24 cellular contexts compared by ENCODE assay signal in the genomic region with DNA sequence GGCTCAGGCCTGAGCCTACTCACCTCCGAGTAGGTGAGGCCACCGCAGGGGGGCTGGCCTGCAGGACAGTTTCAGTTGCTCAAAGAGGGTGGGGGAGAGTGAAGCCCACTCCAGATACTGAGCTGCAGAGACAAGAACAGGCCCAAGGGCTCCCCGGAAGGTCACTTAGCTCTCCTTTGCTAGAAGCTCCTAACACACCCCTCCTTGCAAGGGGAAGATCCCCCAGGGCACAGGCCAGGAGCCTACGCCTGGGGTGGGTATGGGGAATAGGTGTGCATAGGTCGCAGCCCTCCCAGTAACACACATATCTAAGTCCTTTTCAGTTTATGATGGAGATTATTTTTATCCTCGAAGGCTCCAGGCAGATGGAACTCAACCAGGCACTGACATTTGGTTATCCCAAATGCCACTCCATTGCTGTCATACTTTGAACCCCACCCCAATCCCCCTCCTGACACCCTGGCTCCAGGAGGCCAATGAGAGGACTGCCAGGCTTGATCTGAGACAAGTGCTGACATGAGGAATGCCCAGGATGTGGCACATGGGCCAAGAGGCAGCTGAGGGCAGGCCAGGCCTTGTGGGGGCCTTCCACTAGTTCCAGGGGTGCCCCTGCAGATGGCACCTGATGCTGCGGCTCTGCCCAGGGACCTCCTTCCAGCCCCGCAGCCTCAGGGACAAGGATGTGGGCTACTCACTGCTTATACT. TPM values are rescaled to one million over a fixed set of nuclear protein-coding genes. Genes with fewer than 3 reads are reported as not detected.
DNase-seq lines count a peak whose midpoint lies in the region; TF ChIP-seq lines count a peak whose summit lies in the region.
"Had no signal": no experiment of that assay in that cellular context is flagged by ENCODE, and none has a peak within 500 bp of the region (broad histone marks: within the 10 kb centered on the region; RNA-seq: fewer than 3 reads in every experiment).

No MANE protein-coding gene starts in this region.

- H3K9me3 ChIP-seq in HUES48 (ENCODE audit: control insufficient read depth, insufficient read depth, low read length) (no peaks in the 10 kb centered on the region), esophagus squamous epithelium (no peaks in the 10 kb centered on the region), skeletal muscle tissue (ENCODE audit: control insufficient read depth in 3 of 3, low read length in 3 of 3) (no peaks in the 10 kb centered on the region)
- H3K9me3 ChIP-seq: BE2C, Caco-2 had no signal

- no peak overlapping the region for H3K9ac ChIP-seq in HUES48 (ENCODE audit: low read depth, low read length)
- H3K9ac ChIP-seq in skeletal muscle tissue (ENCODE audit: low read depth in 1 of 3, low read length in 3 of 3) = peak overlapping the region; percentile 71 to 99 (median 88)

- peaks cover 48 to 55% of the 10 kb centered on the region in 2 donors for H3K4me1 Mint-ChIP-seq in immature natural killer cell

- no peaks in the 10 kb centered on the region for H3K27me3 ChIP-seq in HUES48 (ENCODE audit: control insufficient read depth, insufficient read depth, low read length)
- H3K27me3 ChIP-seq in esophagus squamous epithelium = no peaks in the 10 kb centered on the region
- no peaks in the 10 kb centered on the region for H3K27me3 ChIP-seq in skeletal muscle tissue (ENCODE audit: control insufficient read depth in 3 of 3, insufficient read depth in 3 of 3, low read length in 3 of 3)
- H3K27me3 ChIP-seq: BE2C had no signal

- H3K9me3 Mint-ChIP-seq in immature natural killer cell = no peaks in the 10 kb centered on the region
- H3K9me3 Mint-ChIP-seq: activated CD4-positive, alpha-beta memory T cell treated with anti-CD3 and anti-CD28 coated beads for 36 hours; activated naive CD8-positive, alpha-beta T cell treated with anti-CD3 and anti-CD28 coated beads, Interleukin-2, amount 10 ng/mL, durations not matched to agents 7 days and 5 days; type B pancreatic cell had no signal

- H3K4me1 ChIP-seq in HUES48 (ENCODE audit: control insufficient read depth, insufficient read depth, low read length) (peaks cover 7% of the 10 kb centered on the region; the same call in 1 of the 2 replicates), esophagus squamous epithelium (peaks cover 0 to 51% (median 24%) of the 10 kb centered on the region in 3 donors), skeletal muscle tissue (ENCODE audit: control insufficient read depth in 3 of 3, insufficient read depth in 3 of 3, low read length in 3 of 3) (peaks cover 75 to 96% (median 81%) of the 10 kb centered on the region in 3 donors)

- no peak for TF ChIP-seq POLR2A in esophagus squamous epithelium (IDR thresholded peaks at IDR 0.05)

- H3K27ac ChIP-seq in HUES48 (ENCODE audit: low read depth, low read length) (peak overlapping the region; percentile 39), esophagus squamous epithelium (peak overlapping the region; percentile 32 to 77 (median 60)), skeletal muscle tissue (ENCODE audit: low read depth, low read length) (peak overlapping the region; percentile 95)

- TF ChIP-seq CTCF in esophagus squamous epithelium (IDR thresholded peaks at IDR 0.05) = no peak

- H3K36me3 Mint-ChIP-seq in immature natural killer cell = peaks cover 0 to 10% (median 3%) of the 10 kb centered on the region in 3 donors

- H3K4me3 Mint-ChIP-seq in immature natural killer cell = peak overlapping the region in 2 of 5 donors; percentile 44 to 78
- H3K4me3 Mint-ChIP-seq: activated CD4-positive, alpha-beta memory T cell treated with anti-CD3 and anti-CD28 coated beads for 36 hours; activated naive CD8-positive, alpha-beta T cell treated with anti-CD3 and anti-CD28 coated beads, Interleukin-2, amount 10 ng/mL, durations not matched to agents 7 days and 5 days had no signal

- intact Hi-C loops in esophagus squamous epithelium (cut with DNase I) = no loop called here

- DNase-seq in esophagus squamous epithelium (lab: John Stamatoyannopoulos, UW) (no peak), immature natural killer cell (no peak), HuH-7.5 (ENCODE audit: low spot score) (no peak), 8988T (no peak), MV-4-11 (lab: John Stamatoyannopoulos, UW) (no peak)
- no peak for DNase-seq in activated CD8-positive, alpha-beta memory T cell treated with anti-CD3 and anti-CD28 coated beads for 24 hours
- DNase-seq: activated CD4-positive, alpha-beta memory T cell treated with anti-CD3 and anti-CD28 coated beads for 36 hours; activated CD4-positive, CD25-positive, alpha-beta regulatory T cell; activated effector memory CD4-positive, alpha-beta T cell treated with anti-CD3 and anti-CD28 coated beads, Interleukin-2, amount 50 U/mL, for 16 hours; activated naive CD8-positive, alpha-beta T cell treated with anti-CD3 and anti-CD28 coated beads, Interleukin-2, amount 10 ng/mL, durations not matched to agents 7 days and 5 days; BE2C; DMS79; effector memory CD4-positive, alpha-beta T cell; kidney glomerular epithelial cell; mammary epithelial cell; NCI-H1436 treated with DMSO at 0.1 percent for 48 hours; NCI-H510A; occipital lobe; stimulated activated naive CD8-positive, alpha-beta T cell treated with anti-CD3 and anti-CD28 coated beads, Interleukin-15, Interleukin-2, amounts not matched to agents 100 U/mL and 50 U/mL, for 24 hours had no signal

- WGBS in esophagus squamous epithelium, 2 donors = 69 to 82% methylated on average over 4 to 5 of the region's 8 CpGs

- H3K36me3 ChIP-seq in HUES48 (ENCODE audit: control insufficient read depth, insufficient read depth, low read length) (peaks cover 9% of the 10 kb centered on the region; the same call in 1 of the 2 replicates), esophagus squamous epithelium (peaks cover 0 to 38% (median 0%) of the 10 kb centered on the region in 3 donors), skeletal muscle tissue (ENCODE audit: control insufficient read depth in 3 of 3, insufficient read depth in 3 of 3, low read length in 3 of 3) (peaks cover 20 to 33% (median 24%) of the 10 kb centered on the region in 3 donors)
- H3K36me3 ChIP-seq: BE2C had no signal

- H3K4me3 ChIP-seq in HUES48 (ENCODE audit: low read depth, low read length) = no peak overlapping the region
- peak overlapping the region in 1 of 4 donors; percentile 48 for H3K4me3 ChIP-seq in esophagus squamous epithelium
- peak overlapping the region; percentile 78 to 96 (median 95) for H3K4me3 ChIP-seq in skeletal muscle tissue (ENCODE audit: low read length in 3 of 3)

- peak overlapping the region in 5 of 6 donors; percentile 41 to 85 (median 46) for H3K27ac Mint-ChIP-seq in immature natural killer cell
- H3K27ac Mint-ChIP-seq: activated CD4-positive, alpha-beta memory T cell treated with anti-CD3 and anti-CD28 coated beads for 36 hours; activated naive CD8-positive, alpha-beta T cell treated with anti-CD3 and anti-CD28 coated beads, Interleukin-2, amount 10 ng/mL, durations not matched to agents 7 days and 5 days; type B pancreatic cell had no signal

- peaks cover 0 to 5% (median 4%) of the 10 kb centered on the region in 3 donors for H3K27me3 Mint-ChIP-seq in immature natural killer cell (ENCODE audit: low read depth in 3 of 3)
- H3K27me3 Mint-ChIP-seq: activated CD4-positive, alpha-beta memory T cell treated with anti-CD3 and anti-CD28 coated beads for 36 hours; activated naive CD8-positive, alpha-beta T cell treated with anti-CD3 and anti-CD28 coated beads, Interleukin-2, amount 10 ng/mL, durations not matched to agents 7 days and 5 days; type B pancreatic cell had no signal

RNA-seq across cellular contexts. Expression of a gene that starts 1.1 kb away (rescaled TPM):
- total RNA-seq in esophagus squamous epithelium (10 to 100 TPM in 1 of 4 donors, 1 to 10 TPM in 2, not detected in 1; 4.2 to 15.7 (median 5.7) TPM), skeletal muscle tissue (35.5 TPM)
- polyA plus RNA-seq in immature natural killer cell = not detected
- total RNA-seq: HT1080, mammary epithelial cell, occipital lobe had no signal

RNA-seq across cellular contexts. Expression of a gene that starts 5.4 kb away (rescaled TPM):
- total RNA-seq in esophagus squamous epithelium = 1 to 10 TPM in 3 of 4 donors, under 1 TPM in 1; 0.22 to 2.3 (median 1.5) TPM
- polyA plus RNA-seq in immature natural killer cell = under 1 TPM in 1 of 3 donors, not detected in 2; 0.71 TPM
- 4.2 TPM for total RNA-seq in skeletal muscle tissue
- total RNA-seq: HT1080 had no signal

RNA-seq across cellular contexts. Expression of a gene that starts 41.3 kb away (rescaled TPM):
- total RNA-seq in esophagus squamous epithelium = 1 to 10 TPM in 2 of 4 donors, under 1 TPM in 1, not detected in 1; 0.26 to 3.7 (median 1.3) TPM
- polyA plus RNA-seq in immature natural killer cell = not detected
- total RNA-seq in skeletal muscle tissue = 2.1 TPM
- total RNA-seq: activated CD4-positive, alpha-beta memory T cell treated with anti-CD3 and anti-CD28 coated beads for 36 hours; activated naive CD8-positive, alpha-beta T cell treated with anti-CD3 and anti-CD28 coated beads, Interleukin-2, amount 10 ng/mL, durations not matched to agents 7 days and 5 days; mammary epithelial cell had no signal
- polyA plus RNA-seq: mammary epithelial cell had no signal

RNA-seq across cellular contexts. Expression of a gene that starts 58.5 kb away (rescaled TPM):
- total RNA-seq in esophagus squamous epithelium = not detected
- not detected for polyA plus RNA-seq in immature natural killer cell
- total RNA-seq in skeletal muscle tissue = under 0.01 TPM
- total RNA-seq: activated CD4-positive, alpha-beta memory T cell treated with anti-CD3 and anti-CD28 coated beads for 36 hours; activated naive CD8-positive, alpha-beta T cell treated with anti-CD3 and anti-CD28 coated beads, Interleukin-2, amount 10 ng/mL, durations not matched to agents 7 days and 5 days; Caco-2; HT1080; mammary epithelial cell had no signal
- polyA plus RNA-seq: mammary epithelial cell had no signal

Comparison
In these comparisons a context has a peak if more than half of its experiments do, and no peak if none do; other contexts are left out.
1. H3K27ac ChIP-seq: peak in every context shown above with its lines; median percentile 95 in skeletal muscle tissue; 60 in esophagus squamous epithelium; 39 in HUES48.